In the genomic region with DNA sequence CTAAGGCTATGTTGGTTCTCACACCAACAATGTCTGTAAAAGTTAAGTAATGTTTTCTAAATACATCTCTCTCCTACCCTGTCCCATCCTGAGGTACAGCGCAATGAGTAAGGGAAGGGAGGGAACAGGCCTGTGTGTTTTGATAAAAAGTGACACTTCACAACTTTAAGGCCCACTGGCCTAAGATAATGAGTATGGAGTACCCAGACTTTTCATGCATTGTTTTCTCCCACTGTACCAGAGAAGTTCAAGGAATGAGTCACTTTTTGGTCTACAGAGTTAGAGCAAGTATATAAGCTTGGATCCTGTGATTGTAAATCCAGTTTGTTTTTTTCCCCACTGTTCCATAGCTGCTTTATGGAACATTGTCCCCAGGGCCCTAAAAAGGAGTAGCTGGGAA, we compare ENCODE assay signal across 28 cellular contexts. TPM values are rescaled to one million over a fixed set of nuclear protein-coding genes. Genes with fewer than 3 reads are reported as not detected.
DNase-seq lines count a peak whose midpoint lies in the region; ATAC-seq and TF ChIP-seq lines count a peak whose summit lies in the region.
"Had no signal": no experiment of that assay in that cellular context is flagged by ENCODE, and none has a peak within 500 bp of the region (broad histone marks: within the 10 kb centered on the region; RNA-seq: fewer than 3 reads in every experiment).

No MANE protein-coding gene starts in this region.

- WGBS in neuronal stem cell (ENCODE audit: extremely low coverage in 2 of 2, insufficient read length in 2 of 2, insufficient replicate concordance in 1 of 2), 2 donors, result no CpG with 5 or more reads among the region's 1 CpG

- H3K9ac ChIP-seq in neuronal stem cell (ENCODE audit: low read depth, low read length, poor library complexity), result no peak overlapping the region
- H3K9ac ChIP-seq: BLaER1 treated with 17β-estradiol and CSF1 and Interleukin-3, amounts not matched to agents 10 nM and 100 nM; KMS-11 had no signal

- H3K27ac ChIP-seq in HEK293 (ENCODE audit: extremely low read depth, low read depth, low read length), result no peak overlapping the region
- no peak overlapping the region for H3K27ac ChIP-seq in neuronal stem cell (replicated peaks; ENCODE audit: low read length)
- H3K27ac ChIP-seq in CD4-positive, alpha-beta memory T cell (ENCODE audit: low read depth, low read length), result no peak overlapping the region
- H3K27ac ChIP-seq: adrenal gland; BLaER1 treated with 17β-estradiol and CSF1 and Interleukin-3, amounts not matched to agents 10 nM and 100 nM; cardiac muscle cell; KMS-11; left ventricle myocardium inferior; stomach had no signal

- POLR2A ChIA-PET in HEK293 (lab: Yijun Ruan, JAX), result no interaction called here
- POLR2A ChIA-PET in CD4-positive, alpha-beta memory T cell (lab: Charles Lee; ENCODE audit: partially characterized antibody), result no interaction called here

- H3K9me3 ChIP-seq in HEK293 (ENCODE audit: control insufficient read depth, insufficient read depth, low read depth, low read length) (no peaks in the 10 kb centered on the region), neuronal stem cell (replicated peaks in 1 of 2; ENCODE audit: control insufficient read depth in 2 of 2, insufficient read depth in 1 of 2, low read depth in 1 of 2, low read length in 2 of 2) (no peaks in the 10 kb centered on the region)
- H3K9me3 ChIP-seq in CD4-positive, alpha-beta memory T cell (ENCODE audit: control insufficient read depth in 1 of 2, low read length in 2 of 2), result no peaks in the 10 kb centered on the region
- H3K9me3 ChIP-seq: adrenal gland, left ventricle myocardium inferior, stomach had no signal

- no peaks in the 10 kb centered on the region for H3K36me3 Mint-ChIP-seq in CD4-positive, alpha-beta memory T cell

- no peak overlapping the region for H2BK15ac ChIP-seq in neuronal stem cell (ENCODE audit: low read length)

- no peak overlapping the region for H2BK5ac ChIP-seq in neuronal stem cell (ENCODE audit: low read length)

- no peak overlapping the region for H3K18ac ChIP-seq in neuronal stem cell (ENCODE audit: low read length)

- H3K36me3 ChIP-seq in HEK293 (ENCODE audit: control insufficient read depth in 2 of 2, insufficient read depth in 1 of 2, low read length in 2 of 2) (no peaks in the 10 kb centered on the region), neuronal stem cell (replicated peaks in 1 of 2; ENCODE audit: control insufficient read depth in 2 of 2, insufficient read depth in 2 of 2, low read length in 2 of 2) (no peaks in the 10 kb centered on the region)
- no peaks in the 10 kb centered on the region for H3K36me3 ChIP-seq in CD4-positive, alpha-beta memory T cell (ENCODE audit: insufficient read depth, low read length)
- H3K36me3 ChIP-seq: adrenal gland, cardiac muscle cell, left ventricle myocardium inferior, stomach, tibial nerve had no signal

- H2AFZ ChIP-seq in neuronal stem cell (ENCODE audit: low read length), result peak overlapping the region; percentile 42

- no peak overlapping the region for H3K4me3 Mint-ChIP-seq in CD4-positive, alpha-beta memory T cell
- H3K4me3 Mint-ChIP-seq: dendritic cell treated with granulocyte-macrophage colony-stimulating factor and Interleukin-4, amounts not matched to agents 40 ng/mL and 50 ng/mL, for 4 days; HFFc6 had no signal

- peaks cover 0 to 5% (median 0%) of the 10 kb centered on the region in 3 experiments for H3K27me3 ChIP-seq in neuronal stem cell (ENCODE audit: control insufficient read depth in 3 of 3, insufficient read depth in 3 of 3, low read depth in 1 of 3, low read length in 3 of 3)
- H3K27me3 ChIP-seq in CD4-positive, alpha-beta memory T cell (ENCODE audit: insufficient read depth, low read length), result no peaks in the 10 kb centered on the region
- H3K27me3 ChIP-seq: adrenal gland; BLaER1 treated with 17β-estradiol and CSF1 and Interleukin-3, amounts not matched to agents 10 nM and 100 nM; cardiac muscle cell; stomach; tibial nerve had no signal

- no peaks in the 10 kb centered on the region for H3K4me1 Mint-ChIP-seq in CD4-positive, alpha-beta memory T cell

- no peak overlapping the region for H4K8ac ChIP-seq in neuronal stem cell (ENCODE audit: low read depth, low read length)

- no peak overlapping the region for H3K23ac ChIP-seq in neuronal stem cell (ENCODE audit: low read depth, low read length, poor library complexity)

- H2BK12ac ChIP-seq in neuronal stem cell (ENCODE audit: low read length), result no peak overlapping the region

- H4K91ac ChIP-seq in neuronal stem cell (ENCODE audit: low read depth, low read length, poor library complexity), result no peak overlapping the region

- peak; percentile 68 for DNase-seq in astrocyte of the hippocampus (ENCODE audit: low read depth, low spot score)
- peak; percentile 48 for DNase-seq in fibroblast of pulmonary artery (ENCODE audit: low read depth)
- DNase-seq in neuronal stem cell (ENCODE audit: low spot score), result no peak
- DNase-seq in H4 (ENCODE audit: low spot score), result no peak
- no peak for DNase-seq in CD4-positive, alpha-beta memory T cell
- DNase-seq: activated gamma-delta T cell treated with Interleukin-2 at 50 U/mL for 16 hours; activated T-cell treated with anti-CD3 and anti-CD28 coated beads, Interleukin-2, amount 50 U/mL, for 1 hour; adrenal gland; foreskin fibroblast; HFFc6; left ventricle myocardium inferior; NCI-H1436 treated with DMSO at 0.1 percent for 48 hours; NCI-H524; NK-92 treated with Interleukin-12 subunit alpha and Interleukin-12 subunit beta, amount 100 ng/mL, for 24 hours; SHP77 treated with DMSO at 0.1 percent for 48 hours; stimulated activated CD4-positive, alpha-beta T cell treated with anti-CD3 and anti-CD28 coated beads, Interleukin-15, amount 100 ng/mL, for 24 hours; stomach had no signal

- CTCF ChIA-PET in HEK293 (lab: Yijun Ruan, JAX), result interaction anchor here (0.6 to 2.0 kb wide), 8 partner anchors 9 to 386 kb away, joined by 3 to 10 read pairs (median 4); no protein-coding TSS in a partner anchor
- CTCF ChIA-PET in CD4-positive, alpha-beta memory T cell (lab: Charles Lee; ENCODE audit: partially characterized antibody), result interaction anchor here (0.8 to 5.1 kb wide), 6 partner anchors 9 to 48 kb away, joined by 3 to 30 read pairs (median 10); no protein-coding TSS in a partner anchor

- H3K9me3 Mint-ChIP-seq in CD4-positive, alpha-beta memory T cell, result peaks cover 0 to 13% (median 0%) of the 10 kb centered on the region in 8 donors
- H3K9me3 Mint-ChIP-seq: HFFc6 had no signal

- TF ChIP-seq CTCF in HEK293 (tag by site-specific recombination; IDR thresholded peaks at IDR 0.05) (no peak), fibroblast of pulmonary artery (IDR thresholded peaks at IDR 0.05; ENCODE audit: low read length, missing control alignments) (no peak)

- H3K4me2 ChIP-seq in neuronal stem cell (ENCODE audit: insufficient read depth, low read length, poor library complexity, severe bottlenecking), result no peak overlapping the region
- H3K4me2 ChIP-seq: BLaER1 treated with 17β-estradiol and CSF1 and Interleukin-3, amounts not matched to agents 10 nM and 100 nM; KMS-11 had no signal

- no peak overlapping the region for H3K4me3 ChIP-seq in HEK293 (ENCODE audit: low read depth, low read length)
- H3K4me3 ChIP-seq in fibroblast of pulmonary artery (replicated peaks; ENCODE audit: low read depth, low read length), result no peak overlapping the region
- no peak overlapping the region for H3K4me3 ChIP-seq in neuronal stem cell (ENCODE audit: low read length in 2 of 2)
- no peak overlapping the region for H3K4me3 ChIP-seq in CD4-positive, alpha-beta memory T cell (ENCODE audit: low read length in 2 of 2)
- H3K4me3 ChIP-seq: adrenal gland; BLaER1 treated with 17β-estradiol and CSF1 and Interleukin-3, amounts not matched to agents 10 nM and 100 nM; cardiac muscle cell; left ventricle myocardium inferior; stomach; tibial nerve had no signal

- no peak overlapping the region for H2AK5ac ChIP-seq in neuronal stem cell (ENCODE audit: low read depth, low read length)

- H3K14ac ChIP-seq in neuronal stem cell (ENCODE audit: low read length), result no peak overlapping the region

- H3K4me1 ChIP-seq in HEK293 (ENCODE audit: control insufficient read depth, insufficient read depth, low read length) (no peaks in the 10 kb centered on the region), neuronal stem cell (ENCODE audit: control insufficient read depth in 2 of 2, insufficient read depth in 1 of 2, low read depth in 1 of 2, low read length in 2 of 2) (no peaks in the 10 kb centered on the region)
- H3K4me1 ChIP-seq in CD4-positive, alpha-beta memory T cell (ENCODE audit: insufficient read depth, low read length), result no peaks in the 10 kb centered on the region
- H3K4me1 ChIP-seq: adrenal gland, left ventricle myocardium inferior, tibial nerve had no signal

- ATAC-seq in GM21576 (IDR thresholded peaks at IDR 0.05; ENCODE audit: unreplicated experiment) (no peak), HG02938 (IDR thresholded peaks at IDR 0.05; ENCODE audit: unreplicated experiment) (no peak)
- ATAC-seq: Panc1, sciatic nerve had no signal

- H3K27ac Mint-ChIP-seq in CD4-positive, alpha-beta memory T cell, result no peak overlapping the region
- H3K27ac Mint-ChIP-seq: dendritic cell treated with granulocyte-macrophage colony-stimulating factor and Interleukin-4, amounts not matched to agents 40 ng/mL and 50 ng/mL, for 4 days; HFFc6 had no signal

- H3K79me1 ChIP-seq in neuronal stem cell (ENCODE audit: low read depth, low read length), result no peaks in the 10 kb centered on the region

- no peak overlapping the region for H3K4ac ChIP-seq in neuronal stem cell (ENCODE audit: low read length)

- peaks cover 2 to 4% of the 10 kb centered on the region in 2 donors for H3K27me3 Mint-ChIP-seq in CD4-positive, alpha-beta memory T cell
- H3K27me3 Mint-ChIP-seq: dendritic cell treated with granulocyte-macrophage colony-stimulating factor and Interleukin-4, amounts not matched to agents 40 ng/mL and 50 ng/mL, for 4 days had no signal

- H2BK120ac ChIP-seq in neuronal stem cell (ENCODE audit: low read depth, low read length), result no peak overlapping the region

- intact Hi-C loops in CD4-positive, alpha-beta memory T cell (cut with micrococcal nuclease), result no loop called here

TF ChIP-seq in HEK293, 187 proteins besides CTCF, POLR2A, EP300 and RAD21 (continues in another document):
- peak; percentile 47; the same call in 1 of the 2 replicates for TF ChIP-seq ZNF394 (tag by site-specific recombination; IDR thresholded peaks at IDR 0.05; ENCODE audit: borderline replicate concordance)

RNA-seq across cellular contexts. Expression of gene KCNE3, which starts 29.9 kb away (rescaled TPM):
- 1.2 TPM for polyA plus RNA-seq in neuronal stem cell (2013, experiment 1 of 2)
- 1.1 TPM for polyA plus RNA-seq in neuronal stem cell (2013, experiment 2 of 2)
- 0.08 TPM in 1 of 2 replicates, not detected in the other for total RNA-seq in H4 (2014; rRNA removed; shearing (Covaris generic))
- under 1 TPM in 1 of 2 experiments, not detected in 1; 0.28 TPM for total RNA-seq in CD4-positive, alpha-beta memory T cell
- polyA plus RNA-seq in CD4-positive, alpha-beta memory T cell, result not detected
- polyA plus RNA-seq: neural cell had no signal

RNA-seq across cellular contexts. Expression of gene PGM2L1, which starts 39.2 kb away (rescaled TPM):
- 6.2 TPM for polyA plus RNA-seq in neuronal stem cell (2013, experiment 1 of 2)
- 6.2 TPM for polyA plus RNA-seq in neuronal stem cell (2013, experiment 2 of 2)
- 2.2 and 3.7 TPM in 2 replicates for total RNA-seq in H4 (2014; rRNA removed; shearing (Covaris generic))
- 10 to 100 TPM; 10.4 to 11.2 TPM for total RNA-seq in CD4-positive, alpha-beta memory T cell
- polyA plus RNA-seq in CD4-positive, alpha-beta memory T cell, result 1 to 10 TPM; 4.8 to 5.9 TPM

RNA-seq across cellular contexts. Expression of gene LIPT2, which starts 56.1 kb away (rescaled TPM):
- 8.9 TPM for polyA plus RNA-seq in neuronal stem cell (2013, experiment 1 of 2)
- polyA plus RNA-seq in neuronal stem cell (2013, experiment 2 of 2), result 8.4 TPM
- 8.7 and 10.3 TPM in 2 replicates for total RNA-seq in H4 (2014; rRNA removed; shearing (Covaris generic))
- 10 to 100 TPM in 1 of 2 experiments, 1 to 10 TPM in 1; 8.0 to 15.5 TPM for total RNA-seq in CD4-positive, alpha-beta memory T cell
- polyA plus RNA-seq in CD4-positive, alpha-beta memory T cell, result 10 to 100 TPM in 1 of 2 donors, 1 to 10 TPM in 1; 9.6 to 19.6 TPM

Comparison
In these comparisons a context has a peak if more than half of its experiments do, and no peak if none do; other contexts are left out.
1. DNase-seq: peak in astrocyte of the hippocampus (single experiment) and fibroblast of pulmonary artery (single experiment); none in neuronal stem cell (single experiment), H4 (single experiment) and CD4-positive, alpha-beta memory T cell (0 of 5).